28 cellular contexts compared by ENCODE assay signal in the genomic region with DNA sequence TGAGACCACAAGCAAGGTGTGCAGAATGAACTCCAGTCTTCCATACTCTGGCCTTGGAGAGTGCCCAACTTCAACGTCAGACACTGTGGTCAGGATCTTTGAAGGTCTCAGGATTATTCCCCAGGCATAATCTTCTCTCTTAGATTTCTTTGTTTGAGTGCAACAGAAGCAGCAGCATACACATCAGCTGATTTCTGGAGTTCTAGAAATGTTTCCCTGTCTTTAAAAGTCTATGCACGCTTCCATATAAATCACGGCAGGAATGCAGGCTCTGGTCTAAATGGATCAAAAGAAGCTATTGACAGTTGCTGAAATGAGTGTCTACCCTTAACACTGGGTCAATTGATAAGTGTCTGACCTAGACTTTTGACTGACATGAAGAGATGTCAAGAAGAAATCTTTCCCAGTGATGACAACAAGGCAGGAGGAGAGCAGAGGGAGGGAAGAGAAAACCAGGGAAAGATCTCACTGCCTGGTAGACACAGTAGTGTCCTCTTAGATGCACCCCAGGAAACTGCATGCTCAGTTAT.
"Had no signal": no experiment of that assay in that cellular context is flagged by ENCODE, and none has a peak within 500 bp of the region (broad histone marks: within the 10 kb centered on the region; RNA-seq: fewer than 3 reads in every experiment).

No MANE protein-coding gene starts in this region.

- DNase-seq: activated CD4-positive, alpha-beta memory T cell treated with anti-CD3 and anti-CD28 coated beads for 36 hours; activated CD4-positive, alpha-beta T cell treated with anti-CD3 and anti-CD28 coated beads for 36 hours; activated CD4-positive, alpha-beta T cell treated with anti-CD3 and anti-CD28 coated beads, Interleukin-2, amount 10 ng/mL, durations not matched to agents 24 days and 14 days; activated CD4-positive, CD25-positive, alpha-beta regulatory T cell; activated CD4-positive, CD25-positive, alpha-beta regulatory T cell treated with anti-CD3 and anti-CD28 coated beads, Interleukin-2, amount 50 U/mL, for 72 hours; activated CD8-positive, alpha-beta memory T cell treated with anti-CD3 and anti-CD28 coated beads, Interleukin-2, amount 10 ng/mL, durations not matched to agents 7 days and 5 days; activated CD8-positive, alpha-beta memory T cell treated with anti-CD3 and anti-CD28 coated beads, Interleukin-2, amount 50 U/mL, for 4 hours; activated CD8-positive, alpha-beta T cell treated with anti-CD3 and anti-CD28 coated beads, Interleukin-2, amount 10 ng/mL, durations not matched to agents 7 days and 5 days; activated gamma-delta T cell; activated naive CD4-positive, alpha-beta T cell; activated naive CD4-positive, alpha-beta T cell treated with anti-CD3 and anti-CD28 coated beads, Interleukin-2, amount 50 U/mL, for 16 hours; activated T-cell treated with anti-CD3 and anti-CD28 coated beads, Interleukin-2, amount 50 U/mL, for 1 hour; activated T-cell treated with anti-CD3 and anti-CD28 coated beads, Interleukin-2, amount 50 U/mL, for 72 hours; amniotic stem cell; anterior cingulate cortex; body of pancreas; caudate nucleus; cortex of kidney; dermis blood vessel endothelial cell; effector CD4-positive, alpha-beta T cell; effector memory CD8-positive, alpha-beta T cell; foreskin fibroblast; gastrocnemius medialis; glutamatergic neuron; heart left ventricle; T-helper 2 cell had no signal

- H3K4me3 Mint-ChIP-seq: activated CD4-positive, alpha-beta memory T cell treated with anti-CD3 and anti-CD28 coated beads for 36 hours; activated CD4-positive, alpha-beta T cell treated with anti-CD3 and anti-CD28 coated beads for 36 hours; activated CD4-positive, alpha-beta T cell treated with anti-CD3 and anti-CD28 coated beads, Interleukin-2, amount 10 ng/mL, durations not matched to agents 24 days and 14 days; activated CD8-positive, alpha-beta memory T cell treated with anti-CD3 and anti-CD28 coated beads, Interleukin-2, amount 10 ng/mL, durations not matched to agents 7 days and 5 days; activated CD8-positive, alpha-beta T cell treated with anti-CD3 and anti-CD28 coated beads, Interleukin-2, amount 10 ng/mL, durations not matched to agents 7 days and 5 days; activated naive CD8-positive, alpha-beta T cell; activated T-cell treated with anti-CD3 and anti-CD28 coated beads, Interleukin-2, amount 50 U/mL, for 72 hours; effector memory CD8-positive, alpha-beta T cell had no signal

- H3K4me1 Mint-ChIP-seq: activated CD4-positive, alpha-beta T cell treated with anti-CD3 and anti-CD28 coated beads for 36 hours; activated CD4-positive, alpha-beta T cell treated with anti-CD3 and anti-CD28 coated beads, Interleukin-2, amount 10 ng/mL, durations not matched to agents 24 days and 14 days; activated CD8-positive, alpha-beta memory T cell treated with anti-CD3 and anti-CD28 coated beads, Interleukin-2, amount 10 ng/mL, durations not matched to agents 7 days and 5 days had no signal

- H3K36me3 ChIP-seq: gastrocnemius medialis, heart left ventricle had no signal

- ATAC-seq: activated CD4-positive, alpha-beta T cell treated with anti-CD3 and anti-CD28 coated beads for 36 hours; activated CD8-positive, alpha-beta memory T cell treated with anti-CD3 and anti-CD28 coated beads, Interleukin-2, amount 10 ng/mL, durations not matched to agents 7 days and 5 days; activated CD8-positive, alpha-beta T cell treated with anti-CD3 and anti-CD28 coated beads, Interleukin-2, amount 10 ng/mL, durations not matched to agents 7 days and 5 days; activated T-cell treated with anti-CD3 and anti-CD28 coated beads, Interleukin-2, amount 50 U/mL, for 72 hours; body of pancreas; effector memory CD8-positive, alpha-beta T cell; gastrocnemius medialis; heart left ventricle had no signal

- H3K27me3 ChIP-seq: body of pancreas, gastrocnemius medialis, heart left ventricle had no signal

- H3K9me3 Mint-ChIP-seq: activated CD4-positive, alpha-beta T cell treated with anti-CD3 and anti-CD28 coated beads, Interleukin-2, amount 10 ng/mL, durations not matched to agents 24 days and 14 days had no signal

- H3K27me3 Mint-ChIP-seq: activated CD4-positive, alpha-beta memory T cell treated with anti-CD3 and anti-CD28 coated beads for 36 hours; activated CD4-positive, alpha-beta T cell treated with anti-CD3 and anti-CD28 coated beads for 36 hours; activated CD4-positive, alpha-beta T cell treated with anti-CD3 and anti-CD28 coated beads, Interleukin-2, amount 10 ng/mL, durations not matched to agents 24 days and 14 days; activated CD8-positive, alpha-beta memory T cell treated with anti-CD3 and anti-CD28 coated beads, Interleukin-2, amount 10 ng/mL, durations not matched to agents 7 days and 5 days; activated naive CD8-positive, alpha-beta T cell; effector memory CD8-positive, alpha-beta T cell had no signal

- H3K9me3 ChIP-seq: body of pancreas, gastrocnemius medialis, heart left ventricle had no signal

- H3K4me1 ChIP-seq: body of pancreas, gastrocnemius medialis, heart left ventricle had no signal

- H3K4me3 ChIP-seq: body of pancreas, gastrocnemius medialis, heart left ventricle had no signal

- H3K36me3 Mint-ChIP-seq: activated CD4-positive, alpha-beta memory T cell treated with anti-CD3 and anti-CD28 coated beads for 36 hours; activated CD8-positive, alpha-beta memory T cell treated with anti-CD3 and anti-CD28 coated beads, Interleukin-2, amount 10 ng/mL, durations not matched to agents 7 days and 5 days; activated naive CD8-positive, alpha-beta T cell had no signal

- H3K27ac ChIP-seq: body of pancreas, epithelial cell of prostate, gastrocnemius medialis, heart left ventricle had no signal
